1 cellular context compared by ENCODE assay signal in genomic region chr6:149342525-149342924, GRCh38.
TF ChIP-seq lines count a peak whose summit lies in the region.

No MANE protein-coding gene starts in this region.

TF ChIP-seq in SK-N-SH, 30 proteins besides CTCF, POLR2A, EP300 and RAD21 (continued from another document):
- no peak for TF ChIP-seq MEF2A (IDR thresholded peaks at IDR 0.05; ENCODE audit: borderline replicate concordance, low read depth)
- TF ChIP-seq POLR2AphosphoS5 (IDR thresholded peaks at IDR 0.05; ENCODE audit: low read depth, low read length), result no peak
- TF ChIP-seq RXRA (IDR thresholded peaks at IDR 0.05; ENCODE audit: borderline replicate concordance, low read depth), result no peak
- TF ChIP-seq RCOR1 (IDR thresholded peaks at IDR 0.05; ENCODE audit: low read length), result no peak
- no peak for TF ChIP-seq IRF3 (IDR thresholded peaks at IDR 0.05; ENCODE audit: low read depth, low read length)
- TF ChIP-seq ELF1 (IDR thresholded peaks at IDR 0.05), result no peak
- TF ChIP-seq TAF1 (IDR thresholded peaks at IDR 0.05; ENCODE audit: borderline replicate concordance, low read depth, low read length), result no peak
- no peak for TF ChIP-seq NRF1 (IDR thresholded peaks at IDR 0.05; ENCODE audit: low read depth, low read length)
